In genomic region chr4:123708902-123709301, GRCh38 we compare ENCODE assay signal across 1 cellular context.
A peak's percentile ranks its signal among the peaks of the same experiment; 100 is the strongest.
TF ChIP-seq lines count a peak whose summit lies in the region.

No MANE protein-coding gene starts in this region.

TF ChIP-seq in K562, 482 proteins besides CTCF, POLR2A, EP300 and RAD21:
- no peak for TF ChIP-seq RFX1 (IDR thresholded peaks at IDR 0.05)
- TF ChIP-seq ZFP36 (IDR thresholded peaks at IDR 0.05; ENCODE audit: low read depth, low read length, partially characterized antibody): peak; percentile 93
